Comparison of ENCODE assay signal across 8 cellular contexts in genomic region chr1:108560143-108560429, GRCh38. TPM values are rescaled to one million over a fixed set of nuclear protein-coding genes. Genes with fewer than 3 reads are reported as not detected.
A peak's percentile ranks its signal among the peaks of the same experiment; 100 is the strongest.
DNase-seq lines count a peak whose midpoint lies in the region; FAIRE-seq and TF ChIP-seq lines count a peak whose summit lies in the region.

No MANE protein-coding gene starts in this region.

- TF ChIP-seq POLR2A in endothelial cell of umbilical vein (IDR thresholded peaks at IDR 0.05; ENCODE audit: low read depth, low read length) = no peak

- H3K79me2 ChIP-seq in endothelial cell of umbilical vein (ENCODE audit: control insufficient read depth, insufficient read depth, low read length) (no peaks in the 10 kb centered on the region), neural progenitor cell (ENCODE audit: low read depth) (no peaks in the 10 kb centered on the region)

- H4K20me1 ChIP-seq in endothelial cell of umbilical vein (replicated peaks; ENCODE audit: control insufficient read depth, extremely low read depth, insufficient read depth, low read length) = no peaks in the 10 kb centered on the region
- H4K20me1 ChIP-seq in neural progenitor cell (ENCODE audit: low read depth) = peaks cover 7% of the 10 kb centered on the region

- POLR2A ChIA-PET in endothelial cell of umbilical vein (lab: Charles Lee) = no interaction called here

- BruUV-seq in endothelial cell of umbilical vein (replicated peaks; lab: Mats Ljungman, UMichigan) = no TSS peak

- H3K9me3 Mint-ChIP-seq in neural progenitor cell = no peaks in the 10 kb centered on the region

- H3K27ac Mint-ChIP-seq in neural progenitor cell = no peak overlapping the region

- H3K36me3 Mint-ChIP-seq in neural progenitor cell = no peaks in the 10 kb centered on the region

- H2AFZ ChIP-seq in endothelial cell of umbilical vein (ENCODE audit: low read depth, low read length) = peak overlapping the region; percentile 71
- peak overlapping the region; percentile 74 for H2AFZ ChIP-seq in neural progenitor cell (replicated peaks)

- H3K27me3 Mint-ChIP-seq in neural progenitor cell (ENCODE audit: insufficient read depth, low read depth) = no peaks in the 10 kb centered on the region

- in situ Hi-C loops in HAP-1 (cut with MboI; ENCODE audit: low sequenced_read_pairs) = no loop called here

- H3K4me1 ChIP-seq in HAP-1 (peaks cover 32% of the 10 kb centered on the region), NT2/D1 (ENCODE audit: insufficient read depth, insufficient read length) (no peaks in the 10 kb centered on the region), endothelial cell of umbilical vein (ENCODE audit: control insufficient read depth, extremely low read depth, insufficient read depth, low read length) (peaks cover 25% of the 10 kb centered on the region), neural progenitor cell (peaks cover 25% of the 10 kb centered on the region)

- DNase-seq in GM12865 (ENCODE audit: low read depth) = no peak
- no peak for DNase-seq in HAP-1 (ENCODE audit: low spot score in 2 of 2)
- DNase-seq in NT2/D1 (ENCODE audit: low read depth, low spot score) = peak; percentile 6
- no peak for DNase-seq in endothelial cell of umbilical vein (ENCODE audit: low read depth, low spot score)
- DNase-seq in neural progenitor cell (ENCODE audit: low spot score) = no peak
- DNase-seq in islet precursor cell = no peak
- no peak for DNase-seq in SIG-M5 (lab: John Stamatoyannopoulos, UW)
- no peak for DNase-seq in NAMALWA (ENCODE audit: low spot score)

- peaks cover 13% of the 10 kb centered on the region for H3K4me1 Mint-ChIP-seq in neural progenitor cell

- no peak for FAIRE-seq in endothelial cell of umbilical vein (lab: Jason Lieb, UNC)

- H3K4me3 Mint-ChIP-seq in neural progenitor cell = peak overlapping the region; percentile 98

- TF ChIP-seq CTCF in GM12865 (IDR thresholded peaks at IDR 0.05; ENCODE audit: insufficient read depth, low read depth, low read length, missing control alignments) = no peak
- no peak for TF ChIP-seq CTCF in endothelial cell of umbilical vein (IDR thresholded peaks at IDR 0.05; ENCODE audit: extremely low read depth in 1 of 2, insufficient read depth in 1 of 2, low read depth in 1 of 2, low read length in 2 of 2)
- TF ChIP-seq CTCF in neural progenitor cell (IDR thresholded peaks at IDR 0.05) = no peak

- H3K4me3 ChIP-seq in GM12865 (ENCODE audit: low read depth, low read length) (peak overlapping the region; percentile 67), HAP-1 (peak overlapping the region; percentile 53), NT2/D1 (ENCODE audit: insufficient read length, low read depth) (peak overlapping the region; percentile 71), endothelial cell of umbilical vein (replicated peaks in 1 of 3; ENCODE audit: insufficient read depth in 1 of 3, low read depth in 1 of 3, low read length in 3 of 3) (peak overlapping the region; percentile 23 to 76 (median 45)), neural progenitor cell (peak overlapping the region; percentile 60)

- no peaks in the 10 kb centered on the region for H3K9me3 ChIP-seq in HAP-1
- H3K9me3 ChIP-seq in NT2/D1 (ENCODE audit: insufficient read depth, low read length) = no peaks in the 10 kb centered on the region
- no peaks in the 10 kb centered on the region for H3K9me3 ChIP-seq in endothelial cell of umbilical vein (replicated peaks; ENCODE audit: control insufficient read depth, insufficient read depth, low read length)
- H3K9me3 ChIP-seq in neural progenitor cell (ENCODE audit: low read depth) = no peaks in the 10 kb centered on the region

- intact Hi-C loops in endothelial cell of umbilical vein (cut with micrococcal nuclease) = no loop called here

- no peak overlapping the region for H3K27ac ChIP-seq in endothelial cell of umbilical vein (ENCODE audit: insufficient read depth, low read depth, low read length)
- H3K27ac ChIP-seq in neural progenitor cell = no peak overlapping the region

- dilution Hi-C loops in endothelial cell of umbilical vein (cut with MboI; ENCODE audit: extremely low pct_ligation_motif_present, low sequenced_read_pairs) = no loop called here

- H3F3A ChIP-seq in neural progenitor cell (ENCODE audit: low read depth) = peaks cover 21% of the 10 kb centered on the region

- no peaks in the 10 kb centered on the region for H3K9me1 ChIP-seq in endothelial cell of umbilical vein (replicated peaks; ENCODE audit: control insufficient read depth, extremely low read depth, insufficient read depth, low read length)

- H3K36me3 ChIP-seq in HAP-1 (replicated peaks) (no peaks in the 10 kb centered on the region), NT2/D1 (ENCODE audit: insufficient read depth, insufficient read length, low read length) (no peaks in the 10 kb centered on the region), endothelial cell of umbilical vein (ENCODE audit: control insufficient read depth in 2 of 2, extremely low read depth in 1 of 2, insufficient read depth in 2 of 2, low read length in 2 of 2) (no peaks in the 10 kb centered on the region), neural progenitor cell (no peaks in the 10 kb centered on the region)

- CTCF ChIA-PET in endothelial cell of umbilical vein (lab: Charles Lee) = interaction anchor here (0.7 to 4.0 kb wide), 31 partner anchors 10 to 778 kb away, joined by 3 to 106 read pairs (median 5); partner anchors contain the start of genes HENMT1 and PRPF38B

- H3K27me3 ChIP-seq in HAP-1 (ENCODE audit: low read depth) = no peaks in the 10 kb centered on the region
- H3K27me3 ChIP-seq in NT2/D1 (ENCODE audit: insufficient read depth, insufficient read length) = no peaks in the 10 kb centered on the region
- H3K27me3 ChIP-seq in endothelial cell of umbilical vein (ENCODE audit: control insufficient read depth in 2 of 2, insufficient read depth in 2 of 2, low read length in 2 of 2) = peaks cover 3 to 8% of the 10 kb centered on the region in 2 experiments
- peaks cover 7% of the 10 kb centered on the region for H3K27me3 ChIP-seq in neural progenitor cell

- peak overlapping the region; percentile 92 for H3K4me2 ChIP-seq in endothelial cell of umbilical vein (ENCODE audit: insufficient read depth, low read length)
- H3K4me2 ChIP-seq in neural progenitor cell = peak overlapping the region; percentile 71

- H3K9ac ChIP-seq in NT2/D1 (ENCODE audit: insufficient read length, low read depth) = peak overlapping the region; percentile 87
- peak overlapping the region; percentile 50 for H3K9ac ChIP-seq in endothelial cell of umbilical vein (replicated peaks; ENCODE audit: extremely low read depth, insufficient read depth, low read length)
- H3K9ac ChIP-seq in neural progenitor cell = no peak overlapping the region

TF ChIP-seq in endothelial cell of umbilical vein, 7 proteins besides CTCF, POLR2A, EP300 and RAD21:
- no peak for TF ChIP-seq MAX (IDR thresholded peaks at IDR 0.05; ENCODE audit: insufficient read depth, insufficient read length)
- no peak for TF ChIP-seq GATA2 (IDR thresholded peaks at IDR 0.05; ENCODE audit: insufficient read depth, insufficient read length, low read depth, low read length)
- no peak for TF ChIP-seq FOS (IDR thresholded peaks at IDR 0.05; ENCODE audit: borderline replicate concordance, insufficient read depth, low read length)
- TF ChIP-seq EZH2 (IDR thresholded peaks at IDR 0.05; ENCODE audit: borderline replicate concordance, low read depth, low read length, severe bottlenecking) = no peak
- no peak for TF ChIP-seq POLR2AphosphoS5 (IDR thresholded peaks at IDR 0.05; ENCODE audit: insufficient read depth, low read depth, low read length)
- no peak for TF ChIP-seq JUN (IDR thresholded peaks at IDR 0.05; ENCODE audit: borderline replicate concordance, insufficient read depth, insufficient read length, low read depth)
- no peak for TF ChIP-seq MYC (IDR thresholded peaks at IDR 0.05; ENCODE audit: low read depth, low read length)

RNA-seq across cellular contexts. Expression of gene EEIG2, which starts 0.2 kb away (rescaled TPM):
- total RNA-seq in endothelial cell of umbilical vein = 7.2 and 8.7 TPM in 2 replicates
- 2.0 and 2.5 TPM in 2 replicates for polyA plus RNA-seq in endothelial cell of umbilical vein
- polyA plus RNA-seq in endothelial cell of umbilical vein (2011; cell fraction: cytosol; rRNA removed) = 2.8 and 3.3 TPM in 2 replicates
- polyA plus RNA-seq in endothelial cell of umbilical vein (2011; cell fraction: nucleus; rRNA removed) = 6.5 and 7.4 TPM in 2 replicates
- polyA plus RNA-seq in endothelial cell of umbilical vein (2012) = 1.4 and 2.3 TPM in 2 replicates
- polyA minus RNA-seq in endothelial cell of umbilical vein = 4.8 and 6.2 TPM in 2 replicates
- polyA minus RNA-seq in endothelial cell of umbilical vein (2011; cell fraction: cytosol; rRNA and poly(A)+ RNA removed) = 80.9 TPM
- polyA minus RNA-seq in endothelial cell of umbilical vein (2011; cell fraction: nucleus; rRNA and poly(A)+ RNA removed) = 8.4 and 12.0 TPM in 2 replicates
- 6.6 and 8.8 TPM in 2 replicates for total RNA-seq in neural progenitor cell (ENCODE audit: low replicate concordance)
